ENCODE assay signal across 16 cellular contexts in genomic region chr14:69941768-69942742, GRCh38.
A peak's percentile ranks its signal among the peaks of the same experiment; 100 is the strongest.
DNase-seq lines count a peak whose midpoint lies in the region; ATAC-seq and TF ChIP-seq lines count a peak whose summit lies in the region.
"Had no signal": no experiment of that assay in that cellular context is flagged by ENCODE, and none has a peak within 500 bp of the region (broad histone marks: within the 10 kb centered on the region; RNA-seq: fewer than 3 reads in every experiment).

No MANE protein-coding gene starts in this region.

- H3K4me1 Mint-ChIP-seq in progenitor cell of endocrine pancreas (ENCODE audit: low read depth): peaks cover 48% of the 10 kb centered on the region
- H3K4me1 Mint-ChIP-seq: CD14-positive monocyte had no signal

- DNase-seq in DMS53 treated with DMSO at 0.1 percent for 48 hours (lab: John Stamatoyannopoulos, UW; ENCODE audit: unreplicated experiment) (peak; percentile 2), left colon (no peak), progenitor cell of endocrine pancreas (ENCODE audit: low spot score, unreplicated experiment) (no peak), NCI-H526 (lab: John Stamatoyannopoulos, UW) (no peak)
- DNase-seq in stimulated activated CD4-positive, alpha-beta T cell treated with anti-CD3 and anti-CD28 coated beads, Interleukin-15, amount 100 ng/mL, for 24 hours: no peak
- DNase-seq: ACHN, AML-193, COR-L47, H7, NCI-H1417 treated with DMSO at 0.1 percent for 48 hours, NCI-H2029 treated with DMSO at 0.1 percent for 48 hours, NCI-H524 treated with DMSO at 0.1 percent for 48 hours had no signal

- ATAC-seq in left colon: peak; percentile 79
- no peak for ATAC-seq in GM18505 (IDR thresholded peaks at IDR 0.05; ENCODE audit: unreplicated experiment)
- ATAC-seq: K562 had no signal

- H3K4me3 Mint-ChIP-seq in progenitor cell of endocrine pancreas (ENCODE audit: low read depth): no peak overlapping the region
- H3K4me3 Mint-ChIP-seq: CD14-positive monocyte had no signal

- H3K36me3 Mint-ChIP-seq in progenitor cell of endocrine pancreas (ENCODE audit: insufficient read depth): peaks cover 2% of the 10 kb centered on the region
- H3K36me3 Mint-ChIP-seq: CD14-positive monocyte had no signal

- intact Hi-C loops in left colon (cut with DNase I, micrococcal nuclease): no loop called here

- TF ChIP-seq POLR2A in GM18505 (IDR thresholded peaks at IDR 0.05; ENCODE audit: borderline replicate concordance, extremely low read depth, insufficient read depth, insufficient read length): no peak

- H3K27me3 Mint-ChIP-seq in progenitor cell of endocrine pancreas: no peaks in the 10 kb centered on the region

- H3K27ac Mint-ChIP-seq in progenitor cell of endocrine pancreas: peak overlapping the region; percentile 53
- H3K27ac Mint-ChIP-seq: CD14-positive monocyte had no signal

- H3K9me3 Mint-ChIP-seq in progenitor cell of endocrine pancreas (ENCODE audit: low read depth): peaks cover 5% of the 10 kb centered on the region

- TF ChIP-seq CTCF in progenitor cell of endocrine pancreas (IDR thresholded peaks at IDR 0.05; ENCODE audit: unreplicated experiment): no peak

TF ChIP-seq in PFSK-1, 5 proteins besides CTCF, POLR2A, EP300 and RAD21:
- TF ChIP-seq POLR2AphosphoS5 (IDR thresholded peaks at IDR 0.05; ENCODE audit: low read depth, low read length): no peak
- no peak for TF ChIP-seq FOXP2 (optimal IDR thresholded peaks at IDR 0.05; ENCODE audit: borderline replicate concordance, extremely low read depth, extremely low read length, insufficient read depth)
- no peak for TF ChIP-seq SIN3A (IDR thresholded peaks at IDR 0.05; ENCODE audit: borderline replicate concordance, insufficient read depth, low read length)
- no peak for TF ChIP-seq TAF1 (IDR thresholded peaks at IDR 0.05; ENCODE audit: borderline replicate concordance, insufficient read depth, low read length)
- TF ChIP-seq, protein P1, sequence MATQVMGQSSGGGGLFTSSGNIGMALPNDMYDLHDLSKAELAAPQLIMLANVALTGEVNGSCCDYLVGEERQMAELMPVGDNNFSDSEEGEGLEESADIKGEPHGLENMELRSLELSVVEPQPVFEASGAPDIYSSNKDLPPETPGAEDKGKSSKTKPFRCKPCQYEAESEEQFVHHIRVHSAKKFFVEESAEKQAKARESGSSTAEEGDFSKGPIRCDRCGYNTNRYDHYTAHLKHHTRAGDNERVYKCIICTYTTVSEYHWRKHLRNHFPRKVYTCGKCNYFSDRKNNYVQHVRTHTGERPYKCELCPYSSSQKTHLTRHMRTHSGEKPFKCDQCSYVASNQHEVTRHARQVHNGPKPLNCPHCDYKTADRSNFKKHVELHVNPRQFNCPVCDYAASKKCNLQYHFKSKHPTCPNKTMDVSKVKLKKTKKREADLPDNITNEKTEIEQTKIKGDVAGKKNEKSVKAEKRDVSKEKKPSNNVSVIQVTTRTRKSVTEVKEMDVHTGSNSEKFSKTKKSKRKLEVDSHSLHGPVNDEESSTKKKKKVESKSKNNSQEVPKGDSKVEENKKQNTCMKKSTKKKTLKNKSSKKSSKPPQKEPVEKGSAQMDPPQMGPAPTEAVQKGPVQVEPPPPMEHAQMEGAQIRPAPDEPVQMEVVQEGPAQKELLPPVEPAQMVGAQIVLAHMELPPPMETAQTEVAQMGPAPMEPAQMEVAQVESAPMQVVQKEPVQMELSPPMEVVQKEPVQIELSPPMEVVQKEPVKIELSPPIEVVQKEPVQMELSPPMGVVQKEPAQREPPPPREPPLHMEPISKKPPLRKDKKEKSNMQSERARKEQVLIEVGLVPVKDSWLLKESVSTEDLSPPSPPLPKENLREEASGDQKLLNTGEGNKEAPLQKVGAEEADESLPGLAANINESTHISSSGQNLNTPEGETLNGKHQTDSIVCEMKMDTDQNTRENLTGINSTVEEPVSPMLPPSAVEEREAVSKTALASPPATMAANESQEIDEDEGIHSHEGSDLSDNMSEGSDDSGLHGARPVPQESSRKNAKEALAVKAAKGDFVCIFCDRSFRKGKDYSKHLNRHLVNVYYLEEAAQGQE (IDR thresholded peaks at IDR 0.05; ENCODE audit: insufficient read depth in 1 of 2, low read depth in 2 of 2, low read length in 2 of 2): peak; percentile 41 to 76; a peak in 3 of 4 replicates
